12 cellular contexts compared by ENCODE assay signal in genomic region chr3:122774564-122774963, GRCh38. TPM values are rescaled to one million over a fixed set of nuclear protein-coding genes. Genes with fewer than 3 reads are reported as not detected.
DNase-seq lines count a peak whose midpoint lies in the region; ATAC-seq and TF ChIP-seq lines count a peak whose summit lies in the region.
"Had no signal": no experiment of that assay in that cellular context is flagged by ENCODE, and none has a peak within 500 bp of the region (broad histone marks: within the 10 kb centered on the region; RNA-seq: fewer than 3 reads in every experiment).

No MANE protein-coding gene starts in this region.

- WGBS in thyroid gland, 2 donors: 93 to 97% methylated on average over 3 of the region's 3 CpGs

- peaks cover 4% of the 10 kb centered on the region; the same call in 1 of the 2 replicates for H3K36me3 ChIP-seq in Karpas-422 (ENCODE audit: insufficient read depth, low read length)
- no peaks in the 10 kb centered on the region for H3K36me3 ChIP-seq in gastrocnemius medialis
- H3K36me3 ChIP-seq in thyroid gland: no peaks in the 10 kb centered on the region
- H3K36me3 ChIP-seq: prostate gland had no signal

- H3K36me3 Mint-ChIP-seq in naive thymus-derived CD8-positive, alpha-beta T cell: peaks cover 0 to 31% (median 13%) of the 10 kb centered on the region in 3 donors

- no peak for TF ChIP-seq CTCF in gastrocnemius medialis (IDR thresholded peaks at IDR 0.05 in 4 of 5, conservative IDR thresholded peaks at IDR 0.05 in 1 of 5)
- TF ChIP-seq CTCF in thyroid gland (IDR thresholded peaks at IDR 0.05): no peak

- TF ChIP-seq POLR2A in gastrocnemius medialis (IDR thresholded peaks at IDR 0.05): no peak
- no peak for TF ChIP-seq POLR2A in erythroblast (IDR thresholded peaks at IDR 0.05; ENCODE audit: low read length)
- no peak for TF ChIP-seq POLR2A in thyroid gland (IDR thresholded peaks at IDR 0.05)

- no peaks in the 10 kb centered on the region for H4K20me1 ChIP-seq in Karpas-422 (ENCODE audit: insufficient read depth, low read depth, low read length)

- H3K9me3 ChIP-seq in Karpas-422 (ENCODE audit: low read length): no peaks in the 10 kb centered on the region
- H3K9me3 ChIP-seq in gastrocnemius medialis: no peaks in the 10 kb centered on the region
- no peaks in the 10 kb centered on the region for H3K9me3 ChIP-seq in thyroid gland
- H3K9me3 ChIP-seq: ascending aorta, prostate gland had no signal

- ATAC-seq in GM18907 (IDR thresholded peaks at IDR 0.05; ENCODE audit: unreplicated experiment) (peak; percentile 19), gastrocnemius medialis (peak; percentile 37 to 53)
- ATAC-seq in naive thymus-derived CD8-positive, alpha-beta T cell: no peak

- no peak overlapping the region for H3K4me3 Mint-ChIP-seq in naive thymus-derived CD8-positive, alpha-beta T cell

- peak overlapping the region; percentile 40; the same call in 1 of the 2 replicates for H3K9ac ChIP-seq in Karpas-422 (ENCODE audit: low read length)
- H3K9ac ChIP-seq: KMS-11 had no signal

- H2AFZ ChIP-seq in Karpas-422 (ENCODE audit: low read length): no peak overlapping the region

- peaks cover 0 to 6% (median 2%) of the 10 kb centered on the region in 4 donors for H3K4me1 Mint-ChIP-seq in naive thymus-derived CD8-positive, alpha-beta T cell

- DNase-seq in Karpas-422 (no peak), epithelial cell of prostate (ENCODE audit: low read depth, low spot score) (no peak), gastrocnemius medialis (no peak), middle frontal gyrus (ENCODE audit: extremely low spot score, low spot score) (no peak), erythroblast (lab: John Stamatoyannopoulos, UW) (no peak), thyroid gland (no peak)
- no peak for DNase-seq in naive thymus-derived CD8-positive, alpha-beta T cell
- DNase-seq: NCI-H510A treated with DMSO at 0.1 percent for 48 hours had no signal

- H3K27me3 ChIP-seq in Karpas-422 (ENCODE audit: low read length): no peaks in the 10 kb centered on the region
- no peaks in the 10 kb centered on the region for H3K27me3 ChIP-seq in gastrocnemius medialis
- H3K27me3 ChIP-seq in thyroid gland: no peaks in the 10 kb centered on the region
- H3K27me3 ChIP-seq: ascending aorta had no signal

- peak overlapping the region; percentile 42 for H3K4me2 ChIP-seq in Karpas-422 (ENCODE audit: low read depth, low read length, poor library complexity, severe bottlenecking)
- H3K4me2 ChIP-seq: KMS-11 had no signal

- no peaks in the 10 kb centered on the region for H3K9me3 Mint-ChIP-seq in naive thymus-derived CD8-positive, alpha-beta T cell

- H3K79me2 ChIP-seq in Karpas-422 (ENCODE audit: low read length): peaks cover 15% of the 10 kb centered on the region; the same call in 1 of the 2 replicates

- peak overlapping the region in 1 of 10 donors; percentile 21 for H3K27ac Mint-ChIP-seq in naive thymus-derived CD8-positive, alpha-beta T cell

- no peak overlapping the region for H3K4me3 ChIP-seq in Karpas-422 (ENCODE audit: low read length)
- no peak overlapping the region for H3K4me3 ChIP-seq in gastrocnemius medialis
- H3K4me3 ChIP-seq in thyroid gland (replicated peaks in 1 of 3): no peak overlapping the region
- H3K4me3 ChIP-seq: ascending aorta, prostate gland had no signal

- H3K9me2 ChIP-seq in Karpas-422 (replicated peaks; ENCODE audit: insufficient read depth, low read length): no peaks in the 10 kb centered on the region

- no peaks in the 10 kb centered on the region for H3K27me3 Mint-ChIP-seq in naive thymus-derived CD8-positive, alpha-beta T cell

- in situ Hi-C loops in gastrocnemius medialis (cut with MboI; ENCODE audit: low sequenced_read_pairs in 4 of 4): no loop called here

- intact Hi-C loops in gastrocnemius medialis (cut with DNase I; ENCODE audit: low total_unique reads): no loop called here
- intact Hi-C loops in thyroid gland (cut with DNase I): no loop called here

- POLR2A ChIA-PET in naive thymus-derived CD8-positive, alpha-beta T cell (lab: Charles Lee): no interaction called here

- H3K27ac ChIP-seq in Karpas-422 (ENCODE audit: low read length): peak overlapping the region; percentile 76
- H3K27ac ChIP-seq in epithelial cell of prostate: peak overlapping the region; percentile 5
- H3K27ac ChIP-seq in gastrocnemius medialis: peak overlapping the region; percentile 76 to 81 (median 78)
- no peak overlapping the region for H3K27ac ChIP-seq in thyroid gland
- H3K27ac ChIP-seq: ascending aorta, KMS-11, prostate gland had no signal

- H3K4me1 ChIP-seq in Karpas-422 (ENCODE audit: low read length): peaks cover 22% of the 10 kb centered on the region
- peaks cover 36 to 47% of the 10 kb centered on the region in 2 donors for H3K4me1 ChIP-seq in gastrocnemius medialis
- peaks cover 0 to 5% of the 10 kb centered on the region in 2 donors for H3K4me1 ChIP-seq in thyroid gland
- H3K4me1 ChIP-seq: ascending aorta, prostate gland had no signal

RNA-seq across cellular contexts. Expression of gene HSPBAP1, which starts 19.1 kb away (rescaled TPM):
- total RNA-seq in Karpas-422 (2014; rRNA removed; shearing (Covaris generic); ENCODE audit: low replicate concordance): 16.4 and 28.2 TPM in 2 replicates
- total RNA-seq in gastrocnemius medialis: 10 to 100 TPM; 14.5 to 30.7 (median 17.0) TPM
- total RNA-seq in naive thymus-derived CD8-positive, alpha-beta T cell: 10 to 100 TPM; 22.1 to 23.7 TPM
- polyA plus RNA-seq in naive thymus-derived CD8-positive, alpha-beta T cell: 1 to 10 TPM; 3.3 to 7.8 (median 5.6) TPM
- 10 to 100 TPM; 12.4 to 17.3 (median 15.8) TPM for total RNA-seq in thyroid gland

RNA-seq across cellular contexts. Expression of gene SLC49A4, which starts 20.3 kb away (rescaled TPM):
- 6.3 and 6.4 TPM in 2 replicates for total RNA-seq in Karpas-422 (2014; rRNA removed; shearing (Covaris generic); ENCODE audit: low replicate concordance)
- total RNA-seq in gastrocnemius medialis (10 to 100 TPM; 29.0 to 81.7 (median 44.8) TPM), thyroid gland (10 to 100 TPM; 22.6 to 32.5 (median 28.2) TPM)
- 1 to 10 TPM; 7.5 to 8.7 TPM for total RNA-seq in naive thymus-derived CD8-positive, alpha-beta T cell
- polyA plus RNA-seq in naive thymus-derived CD8-positive, alpha-beta T cell: 1 to 10 TPM; 1.3 to 2.5 (median 1.8) TPM

Comparison
In these comparisons a context has a peak if more than half of its experiments do, and no peak if none do; other contexts are left out.
1. ATAC-seq: peak in GM18907 (single experiment) and gastrocnemius medialis (2 of 2); none in naive thymus-derived CD8-positive, alpha-beta T cell (0 of 2).
2. H3K27ac ChIP-seq: peak in Karpas-422 (single experiment), epithelial cell of prostate (single experiment) and gastrocnemius medialis (4 of 4); none in thyroid gland (0 of 3).